12 cellular contexts compared by ENCODE assay signal in the genomic region with DNA sequence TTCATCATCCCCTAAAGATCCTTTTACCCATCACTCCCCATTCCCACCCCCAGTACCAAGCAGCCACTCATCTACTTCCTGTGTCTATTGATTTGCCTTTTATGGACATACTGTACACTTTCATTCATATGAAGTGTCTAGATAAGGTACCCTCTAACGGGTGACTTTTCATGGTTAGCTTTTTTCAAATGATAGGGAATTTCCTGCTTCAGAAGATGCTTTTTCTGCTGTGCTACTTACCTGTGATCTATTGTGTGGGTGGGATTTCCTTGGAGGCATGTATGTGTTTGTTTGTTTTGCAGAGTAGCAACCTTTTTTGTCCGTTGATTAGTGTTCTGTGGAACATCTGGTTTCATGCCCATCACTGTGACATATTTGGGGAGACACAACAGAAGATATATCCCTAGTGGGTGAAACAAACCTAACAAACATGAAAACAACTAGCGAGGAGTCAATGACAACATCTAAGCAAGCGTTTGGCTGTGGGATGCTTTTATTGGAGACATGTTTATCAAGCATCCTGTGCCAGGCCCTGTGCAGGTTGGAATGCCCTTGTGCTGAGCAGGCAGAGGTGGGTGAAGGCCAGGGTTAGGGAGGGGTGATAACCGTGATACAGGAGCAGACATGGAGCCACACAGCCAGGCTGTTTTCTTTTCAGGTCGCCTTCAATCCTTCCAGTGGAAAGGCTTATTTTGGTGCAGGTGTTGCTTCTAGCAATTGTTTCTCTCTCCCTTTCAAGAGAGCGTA. TPM values are rescaled to one million over a fixed set of nuclear protein-coding genes. Genes with fewer than 3 reads are reported as not detected.
DNase-seq lines count a peak whose midpoint lies in the region; ATAC-seq, FAIRE-seq and TF ChIP-seq lines count a peak whose summit lies in the region.
"Had no signal": no experiment of that assay in that cellular context is flagged by ENCODE, and none has a peak within 500 bp of the region (broad histone marks: within the 10 kb centered on the region; RNA-seq: fewer than 3 reads in every experiment).

No MANE protein-coding gene starts in this region.

- no peak overlapping the region for H3K4me3 ChIP-seq in CD8-positive, alpha-beta memory T cell (ENCODE audit: low read length)
- H3K4me3 ChIP-seq in kidney (ENCODE audit: low read length in 2 of 2), result no peak overlapping the region
- H3K4me3 ChIP-seq: GM23248, PC-9 had no signal

- CTCF ChIA-PET in CD8-positive, alpha-beta memory T cell (lab: Charles Lee), result no interaction called here

- H3K27ac ChIP-seq in CD8-positive, alpha-beta memory T cell (ENCODE audit: low read depth, low read length), result no peak overlapping the region
- peak overlapping the region; percentile 1 to 28 for H3K27ac ChIP-seq in kidney (ENCODE audit: low read depth in 2 of 2, low read length in 2 of 2)
- H3K27ac ChIP-seq: GM23248, PC-9 had no signal

- H3K4me1 Mint-ChIP-seq in CD8-positive, alpha-beta memory T cell, result peaks cover 4 to 9% (median 8%) of the 10 kb centered on the region in 3 donors

- no peak overlapping the region for H3K4me3 Mint-ChIP-seq in CD8-positive, alpha-beta memory T cell

- H3K9ac ChIP-seq in kidney (ENCODE audit: low read length in 2 of 2), result no peak overlapping the region
- H3K9ac ChIP-seq: GM23248 had no signal

- H3K36me3 Mint-ChIP-seq in CD8-positive, alpha-beta memory T cell, result peaks cover 0 to 18% (median 3%) of the 10 kb centered on the region in 3 donors

- H3K36me3 ChIP-seq in CD8-positive, alpha-beta memory T cell (ENCODE audit: insufficient read depth, low read length), result no peaks in the 10 kb centered on the region
- H3K36me3 ChIP-seq in kidney (ENCODE audit: control insufficient read depth in 1 of 2, insufficient read depth in 2 of 2, low read length in 2 of 2), result peaks cover 3 to 22% of the 10 kb centered on the region in 2 donors

- intact Hi-C loops in kidney (cut with DNase I), result no loop called here

- H3K27ac Mint-ChIP-seq in CD8-positive, alpha-beta memory T cell, result peak overlapping the region in 6 of 8 donors; percentile 1 to 74 (median 54)

- no peaks in the 10 kb centered on the region for H3K9me3 ChIP-seq in CD8-positive, alpha-beta memory T cell (ENCODE audit: low read length)
- no peaks in the 10 kb centered on the region for H3K9me3 ChIP-seq in kidney (ENCODE audit: control insufficient read depth in 1 of 2, low read length in 2 of 2)

- no peak for FAIRE-seq in kidney (lab: Jason Lieb, UNC)

- H3K9me3 Mint-ChIP-seq in CD8-positive, alpha-beta memory T cell, result no peaks in the 10 kb centered on the region

- H3K27me3 Mint-ChIP-seq in CD8-positive, alpha-beta memory T cell, result no peaks in the 10 kb centered on the region

- no peak for TF ChIP-seq CTCF in kidney (IDR thresholded peaks at IDR 0.05; ENCODE audit: borderline replicate concordance, extremely low read depth, insufficient read depth)

- H3K4me1 ChIP-seq in CD8-positive, alpha-beta memory T cell (ENCODE audit: insufficient read depth, low read length), result no peaks in the 10 kb centered on the region
- H3K4me1 ChIP-seq in kidney (ENCODE audit: control insufficient read depth in 1 of 2, insufficient read depth in 1 of 2, low read depth in 1 of 2, low read length in 2 of 2), result peaks cover 25 to 32% of the 10 kb centered on the region in 2 donors

- ATAC-seq in HG03095 (IDR thresholded peaks at IDR 0.05; ENCODE audit: unreplicated experiment), result no peak
- ATAC-seq: esophagus mucosa had no signal

- DNase-seq in CD8-positive, alpha-beta memory T cell, result no peak
- DNase-seq in OCI-M1 (lab: John Stamatoyannopoulos, UW) (peak; percentile 77), kidney (no peak), mucosa of gallbladder (ENCODE audit: low spot score) (no peak), NCI-H1048 (lab: John Stamatoyannopoulos, UW) (no peak)
- DNase-seq: activated effector memory CD4-positive, alpha-beta T cell treated with anti-CD3 and anti-CD28 coated beads, Interleukin-2, amount 50 U/mL, for 16 hours; COR-L47; GM23248; NCI-H2081; PC-9 had no signal

- H3K27me3 ChIP-seq in CD8-positive, alpha-beta memory T cell (ENCODE audit: insufficient read depth, low read length, poor library complexity, severe bottlenecking), result no peaks in the 10 kb centered on the region

- POLR2A ChIA-PET in CD8-positive, alpha-beta memory T cell (lab: Charles Lee), result no interaction called here

RNA-seq across cellular contexts. Expression of a gene that starts 17.6 kb away (rescaled TPM):
- 10 to 100 TPM; 27.9 to 29.4 TPM for total RNA-seq in CD8-positive, alpha-beta memory T cell
- polyA plus RNA-seq in CD8-positive, alpha-beta memory T cell, result 49.5 TPM
- 381 TPM for total RNA-seq in kidney
- polyA plus RNA-seq in kidney (ENCODE audit: insufficient read depth, low read depth, low replicate concordance), result 425 TPM
- 567 TPM for total RNA-seq in mucosa of gallbladder

RNA-seq across cellular contexts. Expression of a gene that starts 22.1 kb away (rescaled TPM):
- not detected for total RNA-seq in CD8-positive, alpha-beta memory T cell
- 0.90 TPM for polyA plus RNA-seq in CD8-positive, alpha-beta memory T cell
- 43.9 TPM for total RNA-seq in kidney
- 40.3 TPM for polyA plus RNA-seq in kidney (ENCODE audit: insufficient read depth, low read depth, low replicate concordance)
- 77.7 TPM for total RNA-seq in mucosa of gallbladder
- total RNA-seq: GM23248 had no signal
- polyA plus RNA-seq: GM23248 had no signal

RNA-seq across cellular contexts. Expression of a gene that starts 25.8 kb away (rescaled TPM):
- total RNA-seq in CD8-positive, alpha-beta memory T cell, result 1 to 10 TPM in 1 of 2 experiments, under 1 TPM in 1; 0.47 to 1.0 TPM
- polyA plus RNA-seq in CD8-positive, alpha-beta memory T cell, result not detected
- total RNA-seq in kidney (66.0 TPM), mucosa of gallbladder (180 TPM)
- polyA plus RNA-seq in kidney (ENCODE audit: insufficient read depth, low read depth, low replicate concordance), result 69.9 TPM
- total RNA-seq: PC-9 had no signal

RNA-seq across cellular contexts. Expression of a gene that starts 33.8 kb away (rescaled TPM):
- 10 to 100 TPM; 57.9 to 60.3 TPM for total RNA-seq in CD8-positive, alpha-beta memory T cell
- 45.4 TPM for polyA plus RNA-seq in CD8-positive, alpha-beta memory T cell
- 30.3 TPM for total RNA-seq in kidney
- polyA plus RNA-seq in kidney (ENCODE audit: insufficient read depth, low read depth, low replicate concordance), result 62.7 TPM
- total RNA-seq in mucosa of gallbladder, result 31.6 TPM

RNA-seq across cellular contexts. Expression of a gene that starts 37.7 kb away (rescaled TPM):
- total RNA-seq in CD8-positive, alpha-beta memory T cell, result 10 to 100 TPM; 10.1 to 11.1 TPM
- polyA plus RNA-seq in CD8-positive, alpha-beta memory T cell, result 3.6 TPM
- total RNA-seq in kidney (7.2 TPM), mucosa of gallbladder (21.5 TPM)
- polyA plus RNA-seq in kidney (ENCODE audit: insufficient read depth, low read depth, low replicate concordance), result 2.2 TPM

Comparison
In these comparisons a context has a peak if more than half of its experiments do, and no peak if none do; other contexts are left out.
1. RNA of a gene that starts 17.6 kb away (total RNA-seq): 567 TPM in mucosa of gallbladder (single experiment) and 381 TPM in kidney (single experiment); 27.9 to 29.4 TPM in CD8-positive, alpha-beta memory T cell; every median in the first group is over 10 times any median in the second.
2. RNA of a gene that starts 22.1 kb away (total RNA-seq): 77.7 TPM in mucosa of gallbladder (single experiment) and 43.9 TPM in kidney (single experiment); not detected in CD8-positive, alpha-beta memory T cell; every median in the first group is over 10 times any median in the second.
3. RNA of a gene that starts 25.8 kb away (total RNA-seq): 180 TPM in mucosa of gallbladder (single experiment) and 66.0 TPM in kidney (single experiment); 0.47 to 1.0 TPM in CD8-positive, alpha-beta memory T cell; every median in the first group is over 10 times any median in the second.